In the genomic region with DNA sequence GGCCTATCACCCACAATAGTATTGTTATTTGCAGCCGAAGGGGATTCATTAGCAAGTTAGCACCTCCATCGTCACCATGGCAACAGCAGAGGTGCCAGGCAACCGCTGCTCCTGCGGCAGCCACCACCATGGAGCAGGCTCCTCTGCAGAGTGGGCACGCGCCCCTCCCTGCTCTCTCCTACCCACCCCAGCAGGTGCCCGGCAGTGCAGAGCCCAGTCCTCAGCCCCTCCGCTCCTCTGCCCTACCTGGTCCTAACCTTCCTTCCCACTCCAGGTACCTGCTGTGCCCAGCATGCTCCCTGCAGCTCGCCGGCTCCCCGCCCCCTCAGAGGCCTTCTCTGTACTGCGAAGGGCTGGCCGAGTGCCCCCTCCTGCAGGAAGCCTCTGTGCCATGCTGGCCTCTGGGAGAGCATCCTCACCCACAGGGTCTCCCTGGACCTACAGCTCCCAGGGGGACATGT, we compare ENCODE assay signal across 1 cellular context.
TF ChIP-seq lines count a peak whose summit lies in the region.

No MANE protein-coding gene starts in this region.

TF ChIP-seq in K562, 482 proteins besides CTCF, POLR2A, EP300 and RAD21:
- peak; percentile 41; the same call in 1 of the 2 replicates for TF ChIP-seq MYNN (IDR thresholded peaks at IDR 0.05)
- TF ChIP-seq MYNN (CRISPR knock-in tag; IDR thresholded peaks at IDR 0.05) = no peak
- TF ChIP-seq TSC22D4 (tag; IDR thresholded peaks at IDR 0.05) = no peak
- peak; percentile 84 for TF ChIP-seq RFX1 (IDR thresholded peaks at IDR 0.05)
